In genomic region chr3:112856537-112856936, GRCh38 we compare ENCODE assay signal across 19 cellular contexts. TPM values are rescaled to one million over a fixed set of nuclear protein-coding genes. Genes with fewer than 3 reads are reported as not detected.
DNase-seq lines count a peak whose midpoint lies in the region; ATAC-seq and FAIRE-seq lines count a peak whose summit lies in the region.
"Had no signal": no experiment of that assay in that cellular context is flagged by ENCODE, and none has a peak within 500 bp of the region (broad histone marks: within the 10 kb centered on the region; RNA-seq: fewer than 3 reads in every experiment).

No MANE protein-coding gene starts in this region.

- no peak overlapping the region for H3K4me3 Mint-ChIP-seq in dendritic cell treated with granulocyte-macrophage colony-stimulating factor and Interleukin-4, amounts not matched to agents 40 ng/mL and 50 ng/mL, for 4 days
- H3K4me3 Mint-ChIP-seq: activated naive CD8-positive, alpha-beta T cell; naive thymus-derived CD8-positive, alpha-beta T cell had no signal

- peak overlapping the region; percentile 27 for H3K27ac Mint-ChIP-seq in dendritic cell treated with granulocyte-macrophage colony-stimulating factor and Interleukin-4, amounts not matched to agents 40 ng/mL and 50 ng/mL, for 4 days
- H3K27ac Mint-ChIP-seq: activated naive CD8-positive, alpha-beta T cell had no signal

- H3K9me3 Mint-ChIP-seq in dendritic cell treated with granulocyte-macrophage colony-stimulating factor and Interleukin-4, amounts not matched to agents 40 ng/mL and 50 ng/mL, for 4 days, result peaks cover 19% of the 10 kb centered on the region

- intact Hi-C loops in dendritic cell treated with granulocyte-macrophage colony-stimulating factor and Interleukin-4, amounts not matched to agents 40 ng/mL and 50 ng/mL, for 4 days (cut with micrococcal nuclease), result loop anchor here (5.0 kb wide), 1 partner anchor 89 kb away; no protein-coding TSS in a partner anchor

- H3K36me3 Mint-ChIP-seq in dendritic cell treated with granulocyte-macrophage colony-stimulating factor and Interleukin-4, amounts not matched to agents 40 ng/mL and 50 ng/mL, for 4 days (ENCODE audit: low read depth), result no peaks in the 10 kb centered on the region

- peak; percentile 30 for DNase-seq in CD1c-positive myeloid dendritic cell (ENCODE audit: extremely low spot score)
- no peak for DNase-seq in GM19239 (ENCODE audit: insufficient read length, low spot score)
- peak; percentile 81 for DNase-seq in OCI-M1 (lab: John Stamatoyannopoulos, UW)
- DNase-seq in substantia nigra (lab: John Stamatoyannopoulos, UW), result no peak
- no peak for DNase-seq in dedifferentiated amniotic fluid mesenchymal stem cell (ENCODE audit: extremely low spot score)
- DNase-seq in left lobe of liver (ENCODE audit: low spot score), result no peak
- DNase-seq: AML-193; caudate nucleus; hippocampal formation; left lung; stimulated activated CD4-positive, alpha-beta T cell treated with anti-CD3 and anti-CD28 coated beads, Interleukin-1b, Interleukin-23, amount 100 ng/mL, for 48 hours; T-helper 9 cell had no signal

- ATAC-seq in esophagus mucosa (no peak), left lobe of liver (no peak)
- ATAC-seq: left lung; naive thymus-derived CD8-positive, alpha-beta T cell had no signal

- peaks cover 42% of the 10 kb centered on the region for H3K4me1 Mint-ChIP-seq in dendritic cell treated with granulocyte-macrophage colony-stimulating factor and Interleukin-4, amounts not matched to agents 40 ng/mL and 50 ng/mL, for 4 days (ENCODE audit: low read depth)

- peak; percentile 64 for FAIRE-seq in GM19239 (lab: Jason Lieb, UNC)
- FAIRE-seq: H1 had no signal

- no peaks in the 10 kb centered on the region for H3K27me3 Mint-ChIP-seq in dendritic cell treated with granulocyte-macrophage colony-stimulating factor and Interleukin-4, amounts not matched to agents 40 ng/mL and 50 ng/mL, for 4 days
- H3K27me3 Mint-ChIP-seq: activated naive CD8-positive, alpha-beta T cell; naive thymus-derived CD8-positive, alpha-beta T cell had no signal

- no peak overlapping the region for H3K27ac ChIP-seq in substantia nigra (ENCODE audit: low read depth, low read length, poor library complexity, severe bottlenecking)
- H3K27ac ChIP-seq: left lung had no signal

RNA-seq across cellular contexts. Expression of gene CD200R1L, which starts 9.9 kb away (rescaled TPM):
- total RNA-seq in esophagus mucosa, result not detected
- total RNA-seq in left lobe of liver, result not detected
- total RNA-seq: epithelial cell of proximal tubule; H1; left lung; naive thymus-derived CD8-positive, alpha-beta T cell; ureter had no signal

Comparison
In these comparisons a context has a peak if more than half of its experiments do, and no peak if none do; other contexts are left out.
1. DNase-seq: peak in CD1c-positive myeloid dendritic cell (single experiment) and OCI-M1 (single experiment); none in GM19239 (single experiment), substantia nigra (0 of 49), dedifferentiated amniotic fluid mesenchymal stem cell (single experiment) and left lobe of liver (single experiment).